ENCODE assay signal across 1 cellular context in genomic region chr11:64097468-64098317, GRCh38.
TF ChIP-seq lines count a peak whose summit lies in the region.

No MANE protein-coding gene starts in this region.

TF ChIP-seq in HepG2, 621 proteins besides CTCF, POLR2A, EP300 and RAD21 (continued from another document):
- no peak for TF ChIP-seq ZBTB40 (IDR thresholded peaks at IDR 0.05)
- no peak for TF ChIP-seq ZBTB40 (CRISPR knock-in tag; IDR thresholded peaks at IDR 0.05)
- no peak for TF ChIP-seq U2AF1 (optimal IDR thresholded peaks at IDR 0.05; ENCODE audit: low read depth, low read length)
- 0 out of 2 replicates have a peak, but pooled peaks have one; percentile 26 for TF ChIP-seq TBX2 (CRISPR knock-in tag; IDR thresholded peaks at IDR 0.05; ENCODE audit: borderline replicate concordance)
- TF ChIP-seq ZSCAN25 (CRISPR knock-in tag; IDR thresholded peaks at IDR 0.05): peak; percentile 96
- no peak for TF ChIP-seq FOXA3 (CRISPR knock-in tag; IDR thresholded peaks at IDR 0.05)
- TF ChIP-seq NR2F2 (IDR thresholded peaks at IDR 0.05; ENCODE audit: borderline replicate concordance, low read depth): no peak
- no peak for TF ChIP-seq NKX3-1 (CRISPR knock-in tag; IDR thresholded peaks at IDR 0.05)
- TF ChIP-seq AGO2 (optimal IDR thresholded peaks at IDR 0.05; ENCODE audit: low read depth, low read length): peak; percentile 34
- TF ChIP-seq ZFX (CRISPR knock-in tag; IDR thresholded peaks at IDR 0.05; ENCODE audit: low read depth): peak; percentile 46; the same call in 1 of the 2 replicates
- TF ChIP-seq ZBTB21 (CRISPR knock-in tag; IDR thresholded peaks at IDR 0.05): no peak
- TF ChIP-seq HOXA7 (CRISPR knock-in tag; IDR thresholded peaks at IDR 0.05): no peak
- no peak for TF ChIP-seq ZNF672 (CRISPR knock-in tag; IDR thresholded peaks at IDR 0.05)
- no peak for TF ChIP-seq ZNF282 (IDR thresholded peaks at IDR 0.05; ENCODE audit: partially characterized antibody)
- no peak for TF ChIP-seq MXD3 (CRISPR knock-in tag; IDR thresholded peaks at IDR 0.05)
- peak; percentile 26; the same call in 1 of the 2 replicates for TF ChIP-seq BORCS8-MEF2B (CRISPR knock-in tag; IDR thresholded peaks at IDR 0.05)
- no peak for TF ChIP-seq CSRNP1 (CRISPR knock-in tag; IDR thresholded peaks at IDR 0.05)
- TF ChIP-seq POLR2AphosphoS2 (IDR thresholded peaks at IDR 0.05; ENCODE audit: low read depth, low read length): no peak
- no peak for TF ChIP-seq HMG20A (CRISPR knock-in tag; IDR thresholded peaks at IDR 0.05; ENCODE audit: borderline replicate concordance)
- no peak for TF ChIP-seq GMEB1 (CRISPR knock-in tag; IDR thresholded peaks at IDR 0.05; ENCODE audit: borderline replicate concordance)
- TF ChIP-seq ZFY (CRISPR knock-in tag; IDR thresholded peaks at IDR 0.05): 0 out of 2 replicates have a peak, but pooled peaks have one; percentile 31
- TF ChIP-seq CEBPB (IDR thresholded peaks at IDR 0.05; ENCODE audit: borderline replicate concordance, low read depth, low read length): no peak
- TF ChIP-seq HMG20B (CRISPR knock-in tag; conservative IDR thresholded peaks at IDR 0.05): no peak
- no peak for TF ChIP-seq NONO (IDR thresholded peaks at IDR 0.05)
- 0 out of 2 replicates have a peak, but pooled peaks have one; percentile 2 for TF ChIP-seq NONO (CRISPR knock-in tag; conservative IDR thresholded peaks at IDR 0.05)
- no peak for TF ChIP-seq CBFB (CRISPR knock-in tag; IDR thresholded peaks at IDR 0.05)
- TF ChIP-seq ATF5 (CRISPR knock-in tag; IDR thresholded peaks at IDR 0.05; ENCODE audit: low read depth): no peak
- TF ChIP-seq TAF15 (IDR thresholded peaks at IDR 0.05; ENCODE audit: low read depth, low read length, poor library complexity, severe bottlenecking): no peak
- TF ChIP-seq ZFP41 (CRISPR knock-in tag; IDR thresholded peaks at IDR 0.05; ENCODE audit: borderline replicate concordance): no peak
- TF ChIP-seq TFE3 (CRISPR knock-in tag; IDR thresholded peaks at IDR 0.05): no peak
- TF ChIP-seq HMGXB4 (CRISPR knock-in tag; IDR thresholded peaks at IDR 0.05; ENCODE audit: borderline replicate concordance in 1 of 2, low read depth in 1 of 2): no peak
- TF ChIP-seq TBP (CRISPR knock-in tag; IDR thresholded peaks at IDR 0.05): no peak
- TF ChIP-seq ZFP91 (CRISPR knock-in tag; IDR thresholded peaks at IDR 0.05; ENCODE audit: borderline replicate concordance): 0 out of 2 replicates have a peak, but pooled peaks have one; percentile 25
- TF ChIP-seq ZNF576 (CRISPR knock-in tag; IDR thresholded peaks at IDR 0.05): 0 out of 2 replicates have a peak, but pooled peaks have one; percentile 44
- no peak for TF ChIP-seq CBX1 (IDR thresholded peaks at IDR 0.05; ENCODE audit: low read depth)
